Comparison of ENCODE assay signal across 16 cellular contexts in genomic region chr19:55659822-55660221, GRCh38. TPM values are rescaled to one million over a fixed set of nuclear protein-coding genes. Genes with fewer than 3 reads are reported as not detected.
DNase-seq lines count a peak whose midpoint lies in the region; ATAC-seq and TF ChIP-seq lines count a peak whose summit lies in the region.
"Had no signal": no experiment of that assay in that cellular context is flagged by ENCODE, and none has a peak within 500 bp of the region (broad histone marks: within the 10 kb centered on the region; RNA-seq: fewer than 3 reads in every experiment).

No MANE protein-coding gene starts in this region.

- peaks cover 22% of the 10 kb centered on the region for H3F3A ChIP-seq in GM23338 (replicated peaks; ENCODE audit: low read depth)

- no peaks in the 10 kb centered on the region for H3K27me3 ChIP-seq in CD4-positive, alpha-beta T cell (ENCODE audit: control insufficient read depth, insufficient read depth, low read length)
- H3K27me3 ChIP-seq in GM23338 (ENCODE audit: insufficient read depth) (no peaks in the 10 kb centered on the region), right cardiac atrium (ENCODE audit: control insufficient read depth, insufficient read depth) (no peaks in the 10 kb centered on the region), stomach (no peaks in the 10 kb centered on the region)

- H3K27me3 Mint-ChIP-seq in CD4-positive, alpha-beta T cell, result no peaks in the 10 kb centered on the region
- peaks cover 16% of the 10 kb centered on the region for H3K27me3 Mint-ChIP-seq in GM23338 (ENCODE audit: insufficient read depth, low read depth, poor library complexity)
- no peaks in the 10 kb centered on the region for H3K27me3 Mint-ChIP-seq in activated naive CD8-positive, alpha-beta T cell treated with anti-CD3 and anti-CD28 coated beads, Interleukin-2, amount 10 ng/mL, durations not matched to agents 7 days and 5 days
- no peaks in the 10 kb centered on the region for H3K27me3 Mint-ChIP-seq in natural killer cell treated with Interleukin-12 subunit alpha and Interleukin-12 subunit beta and Interleukin-15 and Interleukin-18, amount 100 ng/mL, for 72 hours

- no peaks in the 10 kb centered on the region for H3K9me3 ChIP-seq in CD4-positive, alpha-beta T cell (ENCODE audit: control insufficient read depth, low read length)
- no peaks in the 10 kb centered on the region for H3K9me3 ChIP-seq in right cardiac atrium (ENCODE audit: control insufficient read depth, low read length)
- H3K9me3 ChIP-seq in stomach, result no peaks in the 10 kb centered on the region
- H3K9me3 ChIP-seq: thoracic aorta had no signal

- TF ChIP-seq POLR2A in erythroblast (IDR thresholded peaks at IDR 0.05; ENCODE audit: low read length) (no peak), stomach (IDR thresholded peaks at IDR 0.05) (no peak)

- no peaks in the 10 kb centered on the region for H3K9me2 ChIP-seq in GM23338 (ENCODE audit: insufficient read depth)

- H3K4me2 ChIP-seq in GM23338, result no peak overlapping the region
- H3K4me2 ChIP-seq: PC-9 had no signal

- CTCF ChIA-PET in CD4-positive, alpha-beta T cell (lab: Charles Lee), result no interaction called here

- peaks cover 62% of the 10 kb centered on the region for H4K20me1 ChIP-seq in GM23338 (replicated peaks; ENCODE audit: insufficient read depth)

- H3K79me2 ChIP-seq in GM23338 (replicated peaks; ENCODE audit: insufficient read depth), result peaks cover 94% of the 10 kb centered on the region

- POLR2A ChIA-PET in CD4-positive, alpha-beta T cell (lab: Charles Lee), result no interaction called here
- POLR2A ChIA-PET in activated naive CD8-positive, alpha-beta T cell treated with anti-CD3 and anti-CD28 coated beads, Interleukin-2, amount 10 ng/mL, durations not matched to agents 7 days and 5 days (lab: Charles Lee), result interaction anchor here (1.2 kb wide), 1 partner anchor 13 kb away, joined by 3 read pairs; no protein-coding TSS in a partner anchor

- H3K4me1 Mint-ChIP-seq in CD4-positive, alpha-beta T cell (ENCODE audit: low read depth), result peaks cover 46% of the 10 kb centered on the region
- peaks cover 36% of the 10 kb centered on the region for H3K4me1 Mint-ChIP-seq in GM23338
- peaks cover 31% of the 10 kb centered on the region for H3K4me1 Mint-ChIP-seq in activated naive CD8-positive, alpha-beta T cell treated with anti-CD3 and anti-CD28 coated beads, Interleukin-2, amount 10 ng/mL, durations not matched to agents 7 days and 5 days
- peaks cover 52 to 53% of the 10 kb centered on the region in 2 donors for H3K4me1 Mint-ChIP-seq in natural killer cell treated with Interleukin-12 subunit alpha and Interleukin-12 subunit beta and Interleukin-15 and Interleukin-18, amount 100 ng/mL, for 72 hours (ENCODE audit: low read depth in 2 of 2)

- no peaks in the 10 kb centered on the region for H3K9me3 Mint-ChIP-seq in CD4-positive, alpha-beta T cell
- H3K9me3 Mint-ChIP-seq in GM23338, result no peaks in the 10 kb centered on the region; the same call in 1 of the 3 replicates
- no peaks in the 10 kb centered on the region for H3K9me3 Mint-ChIP-seq in activated naive CD8-positive, alpha-beta T cell treated with anti-CD3 and anti-CD28 coated beads, Interleukin-2, amount 10 ng/mL, durations not matched to agents 7 days and 5 days
- no peaks in the 10 kb centered on the region for H3K9me3 Mint-ChIP-seq in natural killer cell treated with Interleukin-12 subunit alpha and Interleukin-12 subunit beta and Interleukin-15 and Interleukin-18, amount 100 ng/mL, for 72 hours
- H3K9me3 Mint-ChIP-seq: mesothelial cell of epicardium had no signal

- intact Hi-C loops in CD4-positive, alpha-beta T cell (cut with DNase I, micrococcal nuclease), result loop anchor here in 1 of 2 experiments (5.0 to 10.0 kb wide), 2 partner anchors 543 to 1465 kb away; partner anchors contain the start of genes PPP1R12C and TSEN34
- intact Hi-C loops in right cardiac atrium (cut with DNase I) (no loop called here), stomach (cut with DNase I; ENCODE audit: low total_unique reads) (no loop called here)

- H3K4me1 ChIP-seq in GM23338 (ENCODE audit: insufficient read depth), result peaks cover 27% of the 10 kb centered on the region
- peaks cover 14% of the 10 kb centered on the region for H3K4me1 ChIP-seq in right cardiac atrium (ENCODE audit: control insufficient read depth, insufficient read depth, low read length)
- H3K4me1 ChIP-seq in stomach, result peaks cover 43 to 57% (median 52%) of the 10 kb centered on the region in 4 donors

- peak overlapping the region; percentile 72 for H3K4me3 Mint-ChIP-seq in CD4-positive, alpha-beta T cell
- H3K4me3 Mint-ChIP-seq in GM23338, result peak overlapping the region; percentile 35; the same call in 1 of the 3 replicates
- H3K4me3 Mint-ChIP-seq in activated naive CD8-positive, alpha-beta T cell treated with anti-CD3 and anti-CD28 coated beads, Interleukin-2, amount 10 ng/mL, durations not matched to agents 7 days and 5 days, result no peak overlapping the region
- H3K4me3 Mint-ChIP-seq in natural killer cell treated with Interleukin-12 subunit alpha and Interleukin-12 subunit beta and Interleukin-15 and Interleukin-18, amount 100 ng/mL, for 72 hours, result peak overlapping the region; percentile 54

- TF ChIP-seq CTCF in CD4-positive, alpha-beta T cell (IDR thresholded peaks at IDR 0.05), result no peak
- TF ChIP-seq CTCF in GM23338 (conservative IDR thresholded peaks at IDR 0.05; ENCODE audit: low read depth in 2 of 2), result no peak
- TF ChIP-seq CTCF in stomach (IDR thresholded peaks at IDR 0.05), result no peak

- no peak overlapping the region for H3K27ac ChIP-seq in CD4-positive, alpha-beta T cell (ENCODE audit: low read depth, low read length)
- H3K27ac ChIP-seq in GM23338 (ENCODE audit: low read depth) (no peak overlapping the region), right cardiac atrium (ENCODE audit: low read length) (no peak overlapping the region), stomach (no peak overlapping the region)
- H3K27ac ChIP-seq: epithelial cell of prostate, PC-9, thoracic aorta had no signal

- WGBS in right cardiac atrium, result 65% methylated on average over 9 of the region's 9 CpGs
- 63 to 69% (median 67%) methylated on average over 9 of the region's 9 CpGs for WGBS in stomach, 5 donors

- ATAC-seq in CD4-positive, alpha-beta T cell (ENCODE audit: poor library complexity), result no peak
- ATAC-seq in GM23338, result no peak
- no peak for ATAC-seq in activated naive CD8-positive, alpha-beta T cell treated with anti-CD3 and anti-CD28 coated beads, Interleukin-2, amount 10 ng/mL, durations not matched to agents 7 days and 5 days (ENCODE audit: low read depth)
- no peak for ATAC-seq in natural killer cell treated with Interleukin-12 subunit alpha and Interleukin-12 subunit beta and Interleukin-15 and Interleukin-18, amount 100 ng/mL, for 72 hours
- ATAC-seq in right cardiac atrium, result no peak

- DNase-seq in CD4-positive, alpha-beta T cell, result no peak
- DNase-seq in GM23338 (ENCODE audit: low spot score) (no peak), erythroblast (lab: John Stamatoyannopoulos, UW) (no peak), right cardiac atrium (no peak), stomach (no peak)
- no peak for DNase-seq in activated naive CD8-positive, alpha-beta T cell treated with anti-CD3 and anti-CD28 coated beads, Interleukin-2, amount 10 ng/mL, durations not matched to agents 7 days and 5 days
- DNase-seq in natural killer cell treated with Interleukin-12 subunit alpha and Interleukin-12 subunit beta and Interleukin-15 and Interleukin-18, amount 100 ng/mL, for 72 hours (ENCODE audit: low spot score), result no peak
- DNase-seq: activated effector memory CD4-positive, alpha-beta T cell treated with Interleukin-2 at 50 U/mL for 16 hours; NCI-H1694; NCI-H510A treated with DMSO at 0.1 percent for 48 hours; PC-9; posterior cingulate gyrus; stimulated activated CD4-positive, alpha-beta T cell treated with anti-CD3 and anti-CD28 coated beads, Interleukin-15, amount 100 ng/mL, for 24 hours had no signal

- H3K36me3 Mint-ChIP-seq in CD4-positive, alpha-beta T cell (ENCODE audit: low read depth), result peaks cover 69% of the 10 kb centered on the region
- H3K36me3 Mint-ChIP-seq in GM23338 (ENCODE audit: low read depth), result peaks cover 79% of the 10 kb centered on the region
- H3K36me3 Mint-ChIP-seq in activated naive CD8-positive, alpha-beta T cell treated with anti-CD3 and anti-CD28 coated beads, Interleukin-2, amount 10 ng/mL, durations not matched to agents 7 days and 5 days, result peaks cover 32% of the 10 kb centered on the region
- peaks cover 40% of the 10 kb centered on the region for H3K36me3 Mint-ChIP-seq in natural killer cell treated with Interleukin-12 subunit alpha and Interleukin-12 subunit beta and Interleukin-15 and Interleukin-18, amount 100 ng/mL, for 72 hours

- peak overlapping the region; percentile 68 for H3K27ac Mint-ChIP-seq in CD4-positive, alpha-beta T cell
- peak overlapping the region; percentile 24; the same call in 1 of the 2 replicates for H3K27ac Mint-ChIP-seq in GM23338
- H3K27ac Mint-ChIP-seq in activated naive CD8-positive, alpha-beta T cell treated with anti-CD3 and anti-CD28 coated beads, Interleukin-2, amount 10 ng/mL, durations not matched to agents 7 days and 5 days, result peak overlapping the region; percentile 79
- H3K27ac Mint-ChIP-seq in natural killer cell treated with Interleukin-12 subunit alpha and Interleukin-12 subunit beta and Interleukin-15 and Interleukin-18, amount 100 ng/mL, for 72 hours, result peak overlapping the region; percentile 62 to 63

- TF ChIP-seq EP300 in stomach (IDR thresholded peaks at IDR 0.05), result no peak

- no peak overlapping the region for H2AFZ ChIP-seq in GM23338
- H2AFZ ChIP-seq: PC-9 had no signal

- H3K4me3 ChIP-seq in GM23338 (no peak overlapping the region), right cardiac atrium (ENCODE audit: low read length) (no peak overlapping the region), stomach (no peak overlapping the region)
- H3K4me3 ChIP-seq: PC-9, thoracic aorta had no signal

- H3K36me3 ChIP-seq in GM23338 (ENCODE audit: insufficient read depth), result peaks cover 28% of the 10 kb centered on the region
- peaks cover 54 to 66% (median 64%) of the 10 kb centered on the region in 4 donors for H3K36me3 ChIP-seq in stomach

RNA-seq across cellular contexts. Expression of gene U2AF2, which starts 5.0 kb away (rescaled TPM):
- total RNA-seq in CD4-positive, alpha-beta T cell, result 100 to 1,000 TPM; 209 to 212 TPM
- 233 and 234 TPM in 2 replicates for total RNA-seq in GM23338 (2014; rRNA removed; shearing (Covaris generic))
- polyA plus RNA-seq in GM23338 (2016; fragmentation: Nextera tagmentation; extraction: Ambion mirVana), result 73.1 and 75.2 TPM in 2 replicates
- total RNA-seq in activated naive CD8-positive, alpha-beta T cell treated with anti-CD3 and anti-CD28 coated beads, Interleukin-2, amount 10 ng/mL, durations not matched to agents 7 days and 5 days, result 100 to 1,000 TPM; 257 to 267 TPM
- 100 to 1,000 TPM; 266 to 434 TPM for total RNA-seq in natural killer cell treated with Interleukin-12 subunit alpha and Interleukin-12 subunit beta and Interleukin-15 and Interleukin-18, amount 100 ng/mL, for 72 hours
- 100 to 1,000 TPM in 1 of 4 donors, 10 to 100 TPM in 3; 87.5 to 101 (median 90.4) TPM for total RNA-seq in right cardiac atrium
- 76.0 TPM for polyA plus RNA-seq in right cardiac atrium
- total RNA-seq in stomach, result 100 to 1,000 TPM in 4 of 5 donors, 10 to 100 TPM in 1; 70.5 to 463 (median 183) TPM
- 10 to 100 TPM; 53.2 to 91.4 (median 62.2) TPM for polyA plus RNA-seq in stomach

RNA-seq across cellular contexts. Expression of gene CCDC106, which starts 11.8 kb away (rescaled TPM):
- total RNA-seq in CD4-positive, alpha-beta T cell, result 1 to 10 TPM; 1.7 to 1.8 TPM
- 8.2 and 12.0 TPM in 2 replicates for total RNA-seq in GM23338 (2014; rRNA removed; shearing (Covaris generic))
- polyA plus RNA-seq in GM23338 (2016; fragmentation: Nextera tagmentation; extraction: Ambion mirVana) (17.6 and 19.9 TPM in 2 replicates), right cardiac atrium (30.4 TPM), stomach (10 to 100 TPM; 12.0 to 19.4 (median 14.1) TPM)
- total RNA-seq in activated naive CD8-positive, alpha-beta T cell treated with anti-CD3 and anti-CD28 coated beads, Interleukin-2, amount 10 ng/mL, durations not matched to agents 7 days and 5 days, result 10 to 100 TPM; 12.1 to 13.4 TPM
- 1 to 10 TPM; 1.9 to 3.3 TPM for total RNA-seq in natural killer cell treated with Interleukin-12 subunit alpha and Interleukin-12 subunit beta and Interleukin-15 and Interleukin-18, amount 100 ng/mL, for 72 hours
- total RNA-seq in right cardiac atrium (10 to 100 TPM; 23.6 to 26.6 (median 24.3) TPM), stomach (10 to 100 TPM in 3 of 5 donors, 1 to 10 TPM in 2; 3.5 to 25.5 (median 13.4) TPM)

RNA-seq across cellular contexts. Expression of gene EPN1, which starts 15.2 kb away (rescaled TPM):
- 10 to 100 TPM; 39.0 to 40.5 TPM for total RNA-seq in CD4-positive, alpha-beta T cell
- 208 and 223 TPM in 2 replicates for total RNA-seq in GM23338 (2014; rRNA removed; shearing (Covaris generic))
- polyA plus RNA-seq in GM23338 (2016; fragmentation: Nextera tagmentation; extraction: Ambion mirVana) (47.1 and 48.9 TPM in 2 replicates), right cardiac atrium (187 TPM), stomach (100 to 1,000 TPM in 2 of 3 donors, 10 to 100 TPM in 1; 74.6 to 213 (median 183) TPM)
- total RNA-seq in activated naive CD8-positive, alpha-beta T cell treated with anti-CD3 and anti-CD28 coated beads, Interleukin-2, amount 10 ng/mL, durations not matched to agents 7 days and 5 days, result 10 to 100 TPM; 55.3 to 58.2 TPM
- total RNA-seq in natural killer cell treated with Interleukin-12 subunit alpha and Interleukin-12 subunit beta and Interleukin-15 and Interleukin-18, amount 100 ng/mL, for 72 hours, result 10 to 100 TPM; 40.7 to 63.9 TPM
- total RNA-seq in right cardiac atrium (100 to 1,000 TPM; 175 to 232 (median 208) TPM), stomach (100 to 1,000 TPM in 3 of 5 donors, 10 to 100 TPM in 2; 17.8 to 363 (median 184) TPM)

RNA-seq across cellular contexts. Expression of gene ZNF581, which starts 16.4 kb away (rescaled TPM):
- 10 to 100 TPM; 23.1 to 24.7 TPM for total RNA-seq in CD4-positive, alpha-beta T cell
- total RNA-seq in GM23338 (2014; rRNA removed; shearing (Covaris generic)), result 67.2 and 87.6 TPM in 2 replicates
- polyA plus RNA-seq in GM23338 (2016; fragmentation: Nextera tagmentation; extraction: Ambion mirVana), result 48.5 and 50.7 TPM in 2 replicates
- total RNA-seq in activated naive CD8-positive, alpha-beta T cell treated with anti-CD3 and anti-CD28 coated beads, Interleukin-2, amount 10 ng/mL, durations not matched to agents 7 days and 5 days, result 10 to 100 TPM; 28.6 to 31.7 TPM
- 10 to 100 TPM; 15.1 to 27.6 TPM for total RNA-seq in natural killer cell treated with Interleukin-12 subunit alpha and Interleukin-12 subunit beta and Interleukin-15 and Interleukin-18, amount 100 ng/mL, for 72 hours
- 10 to 100 TPM in 1 of 4 donors, 1 to 10 TPM in 3; 7.7 to 12.5 (median 9.3) TPM for total RNA-seq in right cardiac atrium
- polyA plus RNA-seq in right cardiac atrium, result 6.3 TPM
- total RNA-seq in stomach, result 10 to 100 TPM in 1 of 5 donors, 1 to 10 TPM in 4; 2.2 to 14.5 (median 5.3) TPM
- 10 to 100 TPM; 14.9 to 27.8 (median 21.2) TPM for polyA plus RNA-seq in stomach

RNA-seq across cellular contexts. Expression of gene ZNF580, which starts 19.0 kb away (rescaled TPM):
- total RNA-seq in CD4-positive, alpha-beta T cell, result 10 to 100 TPM; 45.2 to 46.6 TPM
- total RNA-seq in GM23338 (2014; rRNA removed; shearing (Covaris generic)), result 10.9 and 18.7 TPM in 2 replicates
- polyA plus RNA-seq in GM23338 (2016; fragmentation: Nextera tagmentation; extraction: Ambion mirVana) (23.6 and 23.9 TPM in 2 replicates), right cardiac atrium (18.7 TPM), stomach (10 to 100 TPM; 18.6 to 26.9 (median 21.5) TPM)
- total RNA-seq in activated naive CD8-positive, alpha-beta T cell treated with anti-CD3 and anti-CD28 coated beads, Interleukin-2, amount 10 ng/mL, durations not matched to agents 7 days and 5 days, result 10 to 100 TPM; 56.6 to 59.8 TPM
- 10 to 100 TPM; 35.7 to 39.5 TPM for total RNA-seq in natural killer cell treated with Interleukin-12 subunit alpha and Interleukin-12 subunit beta and Interleukin-15 and Interleukin-18, amount 100 ng/mL, for 72 hours
- total RNA-seq in right cardiac atrium (10 to 100 TPM; 23.7 to 32.0 (median 28.9) TPM), stomach (10 to 100 TPM in 4 of 5 donors, not detected in 1; 10.6 to 55.0 (median 16.6) TPM)

Comparison
In these comparisons a context has a peak if more than half of its experiments do, and no peak if none do; other contexts are left out.
1. H3K27ac Mint-ChIP-seq: peak in every context shown above with its lines; median percentile 79 in activated naive CD8-positive, alpha-beta T cell treated with anti-CD3 and anti-CD28 coated beads, Interleukin-2, amount 10 ng/mL, durations not matched to agents 7 days and 5 days; 68 in CD4-positive, alpha-beta T cell; 62 in natural killer cell treated with Interleukin-12 subunit alpha and Interleukin-12 subunit beta and Interleukin-15 and Interleukin-18, amount 100 ng/mL, for 72 hours; 24 in GM23338.